ENCODE assay signal across 18 cellular contexts in genomic region chr12:5407457-5407856, GRCh38. TPM values are rescaled to one million over a fixed set of nuclear protein-coding genes. Genes with fewer than 3 reads are reported as not detected.
"Had no signal": no experiment of that assay in that cellular context is flagged by ENCODE, and none has a peak within 500 bp of the region (broad histone marks: within the 10 kb centered on the region; RNA-seq: fewer than 3 reads in every experiment).

No MANE protein-coding gene starts in this region.

- DNase-seq: activated B cell treated with CpG ODN at 0.5 μM for 24 hours; activated CD4-positive, alpha-beta T cell treated with anti-CD3 and anti-CD28 coated beads, Interleukin-2, amount 50 U/mL, for 1 hour; activated CD8-positive, alpha-beta memory T cell treated with anti-CD3 and anti-CD28 coated beads for 24 hours; activated naive CD8-positive, alpha-beta T cell treated with anti-CD3 and anti-CD28 coated beads, Interleukin-2, amount 10 ng/mL, durations not matched to agents 7 days and 5 days; anterior cingulate cortex; cerebellar nuclear complex; effector memory CD8-positive, alpha-beta T cell; heart right ventricle; left colon had no signal

- H3K9me3 ChIP-seq: neutrophil had no signal

- H3K9me3 Mint-ChIP-seq: activated naive CD8-positive, alpha-beta T cell treated with anti-CD3 and anti-CD28 coated beads, Interleukin-2, amount 10 ng/mL, durations not matched to agents 7 days and 5 days; dendritic cell treated with granulocyte-macrophage colony-stimulating factor and Interleukin-4, amounts not matched to agents 40 ng/mL and 50 ng/mL, for 4 days; stimulated activated memory B cell treated with anti-CD40 and anti-IgM and Interleukin-4, amounts not matched to agents 10 μg/mL and 1 μg/mL and 100 μg/mL, for 72 hours; T-helper 1 cell treated with Interleukin-12 subunit alpha and Interleukin-12 subunit beta and Interleukin-4 antibody, amounts not matched to agents 30 μg/mL and 1 μg/mL, for 36 hours had no signal

- H3K9ac ChIP-seq: parathyroid adenoma had no signal

- H3K27ac ChIP-seq: breast epithelium, gastroesophageal sphincter, heart right ventricle, neutrophil, parathyroid adenoma had no signal

- H3K36me3 ChIP-seq: breast epithelium, gastroesophageal sphincter, heart right ventricle, neutrophil had no signal

- H3K4me1 Mint-ChIP-seq: activated B cell treated with CpG ODN at 0.5 μM for 24 hours; activated naive CD8-positive, alpha-beta T cell treated with anti-CD3 and anti-CD28 coated beads, Interleukin-2, amount 10 ng/mL, durations not matched to agents 7 days and 5 days; stimulated activated memory B cell treated with anti-CD40 and anti-IgM and Interleukin-4, amounts not matched to agents 10 μg/mL and 1 μg/mL and 100 μg/mL, for 72 hours had no signal

- H3K27ac Mint-ChIP-seq: activated B cell treated with CpG ODN at 0.5 μM for 24 hours; activated naive CD8-positive, alpha-beta T cell treated with anti-CD3 and anti-CD28 coated beads, Interleukin-2, amount 10 ng/mL, durations not matched to agents 7 days and 5 days; dendritic cell treated with granulocyte-macrophage colony-stimulating factor and Interleukin-4, amounts not matched to agents 40 ng/mL and 50 ng/mL, for 4 days; effector memory CD8-positive, alpha-beta T cell; mesothelial cell of epicardium; stimulated activated memory B cell treated with anti-CD40 and anti-IgM and Interleukin-4, amounts not matched to agents 10 μg/mL and 1 μg/mL and 100 μg/mL, for 72 hours; T-helper 1 cell treated with Interleukin-12 subunit alpha and Interleukin-12 subunit beta and Interleukin-4 antibody, amounts not matched to agents 30 μg/mL and 1 μg/mL, for 36 hours had no signal

- H2AFZ ChIP-seq: parathyroid adenoma had no signal

- H3K4me1 ChIP-seq: breast epithelium, gastroesophageal sphincter, parathyroid adenoma had no signal

- H3K4me3 ChIP-seq: breast epithelium, gastroesophageal sphincter, heart right ventricle, lung had no signal

- H3K4me3 Mint-ChIP-seq: activated B cell treated with CpG ODN at 0.5 μM for 24 hours; activated naive CD8-positive, alpha-beta T cell treated with anti-CD3 and anti-CD28 coated beads, Interleukin-2, amount 10 ng/mL, durations not matched to agents 7 days and 5 days; dendritic cell treated with granulocyte-macrophage colony-stimulating factor and Interleukin-4, amounts not matched to agents 40 ng/mL and 50 ng/mL, for 4 days; effector memory CD8-positive, alpha-beta T cell; mesothelial cell of epicardium; stimulated activated memory B cell treated with anti-CD40 and anti-IgM and Interleukin-4, amounts not matched to agents 10 μg/mL and 1 μg/mL and 100 μg/mL, for 72 hours; T-helper 1 cell treated with Interleukin-12 subunit alpha and Interleukin-12 subunit beta and Interleukin-4 antibody, amounts not matched to agents 30 μg/mL and 1 μg/mL, for 36 hours had no signal

- H3K36me3 Mint-ChIP-seq: activated naive CD8-positive, alpha-beta T cell treated with anti-CD3 and anti-CD28 coated beads, Interleukin-2, amount 10 ng/mL, durations not matched to agents 7 days and 5 days; mesothelial cell of epicardium; stimulated activated memory B cell treated with anti-CD40 and anti-IgM and Interleukin-4, amounts not matched to agents 10 μg/mL and 1 μg/mL and 100 μg/mL, for 72 hours had no signal

- H3K27me3 ChIP-seq: breast epithelium had no signal

RNA-seq across cellular contexts. Expression of gene NTF3, which starts 24.5 kb away (rescaled TPM):
- total RNA-seq: activated B cell treated with CpG ODN at 0.5 μM for 24 hours; activated naive CD8-positive, alpha-beta T cell treated with anti-CD3 and anti-CD28 coated beads, Interleukin-2, amount 10 ng/mL, durations not matched to agents 7 days and 5 days had no signal
